ENCODE assay signal across 8 cellular contexts in the genomic region with DNA sequence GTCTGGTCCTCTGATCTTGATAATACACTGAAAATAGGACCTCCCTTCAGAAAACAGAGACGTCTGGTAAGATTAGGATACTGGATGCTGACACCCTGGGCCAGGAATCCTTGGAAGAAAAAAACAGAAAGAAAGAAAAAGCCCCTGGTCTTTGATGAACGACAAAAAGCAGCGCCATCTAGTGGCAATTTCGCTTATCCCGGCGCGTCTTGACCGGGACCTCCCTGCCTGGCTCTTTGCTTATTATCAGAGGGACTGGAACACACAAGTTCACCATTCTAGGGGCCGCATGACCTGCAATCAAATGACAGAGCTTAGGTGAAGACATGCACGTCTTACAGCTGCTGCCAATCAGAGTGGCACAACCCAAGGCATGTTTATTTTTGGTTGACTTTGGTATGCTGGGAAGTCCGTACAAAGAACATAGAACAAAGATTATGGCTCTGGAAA.
A peak's percentile ranks its signal among the peaks of the same experiment; 100 is the strongest.
DNase-seq lines count a peak whose midpoint lies in the region; ATAC-seq, FAIRE-seq and TF ChIP-seq lines count a peak whose summit lies in the region.

No MANE protein-coding gene starts in this region.

- ATAC-seq in A549 (peak; percentile 78 to 89; a peak in 5 of 6 replicates), heart right ventricle (peak; percentile 65 to 87 (median 76)), GM19328 (IDR thresholded peaks at IDR 0.05; ENCODE audit: unreplicated experiment) (no peak)

- no peak overlapping the region for H3K27ac ChIP-seq in A549
- H3K27ac ChIP-seq in heart right ventricle: peak overlapping the region in 5 of 10 donors; percentile 10 to 65 (median 29)

- no peaks in the 10 kb centered on the region for H3K27me3 ChIP-seq in heart right ventricle

- H3K4me1 ChIP-seq in A549: peaks cover 9% of the 10 kb centered on the region; the same call in 1 of the 3 replicates
- H3K4me1 ChIP-seq in heart right ventricle: peaks cover 6 to 30% (median 14%) of the 10 kb centered on the region in 9 donors

- H3K36me3 ChIP-seq in heart right ventricle: no peaks in the 10 kb centered on the region

- peaks cover 7% of the 10 kb centered on the region for H3K27me3 Mint-ChIP-seq in activated T-helper 1 cell treated with anti-CD3 and anti-CD28 coated beads, Interleukin-12 subunit alpha, Interleukin-12 subunit beta, Interleukin-2, Interleukin-4 antibody, amounts not matched to agents 30 ng/mL and 10 ng/mL and 1 ng/mL, durations not matched to agents 14 hours and 24 hours and 36 hours (ENCODE audit: insufficient read depth)

- TF ChIP-seq CTCF in A549 (IDR thresholded peaks at IDR 0.05): peak; percentile 86
- peak; percentile 74 for TF ChIP-seq CTCF in GM12874 (IDR thresholded peaks at IDR 0.05; ENCODE audit: insufficient read depth, low read depth, low read length)
- TF ChIP-seq CTCF in heart right ventricle (IDR thresholded peaks at IDR 0.05): peak; percentile 67 to 87 (median 82)

- no peaks in the 10 kb centered on the region for H3K36me3 Mint-ChIP-seq in activated T-helper 1 cell treated with anti-CD3 and anti-CD28 coated beads, Interleukin-12 subunit alpha, Interleukin-12 subunit beta, Interleukin-2, Interleukin-4 antibody, amounts not matched to agents 30 ng/mL and 10 ng/mL and 1 ng/mL, durations not matched to agents 14 hours and 24 hours and 36 hours (ENCODE audit: low read depth)

- TF ChIP-seq RAD21 in A549 (conservative IDR thresholded peaks at IDR 0.05 in 1 of 2, IDR thresholded peaks at IDR 0.05 in 1 of 2): peak; percentile 67 to 71

- CTCF ChIA-PET in A549 (lab: Yijun Ruan, JAX): interaction anchor here (0.5 to 5.6 kb wide), 34 partner anchors 10 to 1710 kb away, joined by 3 to 39 read pairs (median 4); no protein-coding TSS in a partner anchor

- no peaks in the 10 kb centered on the region for H3K4me1 Mint-ChIP-seq in activated T-helper 1 cell treated with anti-CD3 and anti-CD28 coated beads, Interleukin-12 subunit alpha, Interleukin-12 subunit beta, Interleukin-2, Interleukin-4 antibody, amounts not matched to agents 30 ng/mL and 10 ng/mL and 1 ng/mL, durations not matched to agents 14 hours and 24 hours and 36 hours (ENCODE audit: low read depth)

- peak; percentile 63 for FAIRE-seq in A549 (lab: Jason Lieb, UNC)

- peak; percentile 41 to 69 for DNase-seq in A549 (ENCODE audit: low read depth in 1 of 2, low spot score in 1 of 2)
- peak; percentile 49 for DNase-seq in HK-2 (ENCODE audit: unreplicated experiment)
- peak; percentile 62 for DNase-seq in NCI-H82 treated with DMSO at 0.1 percent for 48 hours (lab: John Stamatoyannopoulos, UW; ENCODE audit: unreplicated experiment)
- DNase-seq in activated T-helper 1 cell treated with anti-CD3 and anti-CD28 coated beads, Interleukin-12 subunit alpha, Interleukin-12 subunit beta, Interleukin-2, Interleukin-4 antibody, amounts not matched to agents 30 ng/mL and 10 ng/mL and 1 ng/mL, durations not matched to agents 14 hours and 24 hours and 36 hours (ENCODE audit: low spot score): peak; percentile 9
- DNase-seq in heart right ventricle: peak; percentile 64 to 81
- DNase-seq in retina: peak; percentile 86

- intact Hi-C loops in activated T-helper 1 cell treated with anti-CD3 and anti-CD28 coated beads, Interleukin-12 subunit alpha, Interleukin-12 subunit beta, Interleukin-2, Interleukin-4 antibody, amounts not matched to agents 30 ng/mL and 10 ng/mL and 1 ng/mL, durations not matched to agents 14 hours and 24 hours and 36 hours (cut with micrococcal nuclease): loop anchor here (1.0 kb wide), 1 partner anchor 1002 kb away; no protein-coding TSS in a partner anchor
- intact Hi-C loops in heart right ventricle (cut with DNase I): loop anchor here in 4 of 10 donors (1.0 to 10.0 kb wide), 3 partner anchors 77 to 1078 kb away; no protein-coding TSS in a partner anchor

- H3K9me3 Mint-ChIP-seq in activated T-helper 1 cell treated with anti-CD3 and anti-CD28 coated beads, Interleukin-12 subunit alpha, Interleukin-12 subunit beta, Interleukin-2, Interleukin-4 antibody, amounts not matched to agents 30 ng/mL and 10 ng/mL and 1 ng/mL, durations not matched to agents 14 hours and 24 hours and 36 hours: no peaks in the 10 kb centered on the region

- no peak for TF ChIP-seq POLR2A in A549 (IDR thresholded peaks at IDR 0.05; ENCODE audit: low read length)

- TF ChIP-seq EP300 in A549 (IDR thresholded peaks at IDR 0.05): no peak

- H3K27ac Mint-ChIP-seq in activated T-helper 1 cell treated with anti-CD3 and anti-CD28 coated beads, Interleukin-12 subunit alpha, Interleukin-12 subunit beta, Interleukin-2, Interleukin-4 antibody, amounts not matched to agents 30 ng/mL and 10 ng/mL and 1 ng/mL, durations not matched to agents 14 hours and 24 hours and 36 hours: no peak overlapping the region

- POLR2A ChIA-PET in A549 (lab: Yijun Ruan, JAX): no interaction called here

- H3K4me3 ChIP-seq in A549 (no peak overlapping the region), heart right ventricle (no peak overlapping the region)

- 9% methylated on average over 11 of the region's 11 CpGs for WGBS in A549 (ENCODE audit: missing lambda C conversion rate)
- WGBS in heart right ventricle, 2 donors: 6 to 11% methylated on average over 11 of the region's 11 CpGs

- peak overlapping the region; percentile 61 for H3K4me2 ChIP-seq in A549

- H3K4me3 Mint-ChIP-seq in activated T-helper 1 cell treated with anti-CD3 and anti-CD28 coated beads, Interleukin-12 subunit alpha, Interleukin-12 subunit beta, Interleukin-2, Interleukin-4 antibody, amounts not matched to agents 30 ng/mL and 10 ng/mL and 1 ng/mL, durations not matched to agents 14 hours and 24 hours and 36 hours: no peak overlapping the region

- peaks cover 3% of the 10 kb centered on the region; the same call in 1 of the 3 replicates for H3K9me3 ChIP-seq in A549
- H3K9me3 ChIP-seq in heart right ventricle: peaks cover 0 to 4% (median 0%) of the 10 kb centered on the region in 11 donors

TF ChIP-seq in A549, 52 proteins besides CTCF, POLR2A, EP300 and RAD21:
- TF ChIP-seq, protein P1, sequence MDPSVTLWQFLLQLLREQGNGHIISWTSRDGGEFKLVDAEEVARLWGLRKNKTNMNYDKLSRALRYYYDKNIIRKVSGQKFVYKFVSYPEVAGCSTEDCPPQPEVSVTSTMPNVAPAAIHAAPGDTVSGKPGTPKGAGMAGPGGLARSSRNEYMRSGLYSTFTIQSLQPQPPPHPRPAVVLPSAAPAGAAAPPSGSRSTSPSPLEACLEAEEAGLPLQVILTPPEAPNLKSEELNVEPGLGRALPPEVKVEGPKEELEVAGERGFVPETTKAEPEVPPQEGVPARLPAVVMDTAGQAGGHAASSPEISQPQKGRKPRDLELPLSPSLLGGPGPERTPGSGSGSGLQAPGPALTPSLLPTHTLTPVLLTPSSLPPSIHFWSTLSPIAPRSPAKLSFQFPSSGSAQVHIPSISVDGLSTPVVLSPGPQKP (IDR thresholded peaks at IDR 0.05; ENCODE audit: low read depth, low read length): no peak
- TF ChIP-seq, protein P2, sequence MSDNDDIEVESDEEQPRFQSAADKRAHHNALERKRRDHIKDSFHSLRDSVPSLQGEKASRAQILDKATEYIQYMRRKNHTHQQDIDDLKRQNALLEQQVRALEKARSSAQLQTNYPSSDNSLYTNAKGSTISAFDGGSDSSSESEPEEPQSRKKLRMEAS (IDR thresholded peaks at IDR 0.05): no peak
- TF ChIP-seq RNF2 (IDR thresholded peaks at IDR 0.05; ENCODE audit: borderline replicate concordance, low read depth): no peak
- peak; percentile 83 for TF ChIP-seq SMC3 (IDR thresholded peaks at IDR 0.05)

Comparison
In these comparisons a context has a peak if more than half of its experiments do, and no peak if none do; other contexts are left out.
1. DNase-seq: peak in every context shown above with its lines; median percentile 86 in retina; 72 in heart right ventricle; 62 in NCI-H82 treated with DMSO at 0.1 percent for 48 hours; 55 in A549; 49 in HK-2; 9 in activated T-helper 1 cell treated with anti-CD3 and anti-CD28 coated beads, Interleukin-12 subunit alpha, Interleukin-12 subunit beta, Interleukin-2, Interleukin-4 antibody, amounts not matched to agents 30 ng/mL and 10 ng/mL and 1 ng/mL, durations not matched to agents 14 hours and 24 hours and 36 hours.